Comparison of ENCODE assay signal across 22 cellular contexts in genomic region chr2:206424134-206424533, GRCh38.
"Had no signal": no experiment of that assay in that cellular context is flagged by ENCODE, and none has a peak within 500 bp of the region (broad histone marks: within the 10 kb centered on the region; RNA-seq: fewer than 3 reads in every experiment).

No MANE protein-coding gene starts in this region.

- H3K36me3 ChIP-seq: lower lobe of right lung, sigmoid colon, thoracic aorta, vagina had no signal

- H3K4me1 Mint-ChIP-seq: activated T-helper 17 cell treated with anti-CD3 and anti-CD28 coated beads, Interleukin-2, amount 50 U/mL, for 72 hours; naive thymus-derived CD4-positive, alpha-beta T cell; neural crest cell had no signal

- H3K9me3 Mint-ChIP-seq: activated T-helper 17 cell treated with anti-CD3 and anti-CD28 coated beads, Interleukin-2, amount 50 U/mL, for 72 hours; type B pancreatic cell had no signal

- H3K9me3 ChIP-seq: lower lobe of right lung, sigmoid colon, thoracic aorta, vagina had no signal

- H3K4me3 Mint-ChIP-seq: activated naive CD8-positive, alpha-beta T cell; activated T-helper 17 cell treated with anti-CD3 and anti-CD28 coated beads, Interleukin-2, amount 50 U/mL, for 72 hours; naive thymus-derived CD4-positive, alpha-beta T cell; neural crest cell; stimulated activated naive B cell treated with anti-CD40 and anti-IgM and Interleukin-4, amounts not matched to agents 10 μg/mL and 1 μg/mL and 100 μg/mL, for 72 hours; type B pancreatic cell; WTC11 had no signal

- H3K27me3 ChIP-seq: sigmoid colon, vagina had no signal

- H3K4me3 ChIP-seq: lower lobe of right lung, sigmoid colon, thoracic aorta, vagina had no signal

- H3K27ac ChIP-seq: foreskin keratinocyte, lower lobe of right lung, sigmoid colon, thoracic aorta, vagina had no signal

- DNase-seq: activated naive CD4-positive, alpha-beta T cell; activated T-cell treated with anti-CD3 and anti-CD28 coated beads, Interleukin-2, amount 50 U/mL, for 1 hour; cerebellar nuclear complex; cortex of kidney; foreskin keratinocyte; lower lobe of right lung; naive thymus-derived CD4-positive, alpha-beta T cell; occipital lobe; retina; sigmoid colon; stimulated activated CD4-positive, alpha-beta T cell treated with anti-CD3 and anti-CD28 coated beads, Interleukin-2, amount 100 ng/mL, for 48 hours; stimulated activated CD8-positive, alpha-beta memory T cell treated with anti-CD3 and anti-CD28 coated beads, Interleukin-4, amount 100 ng/mL, for 48 hours; stimulated activated naive B cell treated with anti-CD40 and anti-IgM and Interleukin-4, amounts not matched to agents 10 μg/mL and 1 μg/mL and 100 μg/mL, for 72 hours; T1000 had no signal

- H3K4me1 ChIP-seq: foreskin keratinocyte, lower lobe of right lung, sigmoid colon, vagina had no signal

- H3K27ac Mint-ChIP-seq: activated naive CD8-positive, alpha-beta T cell; activated T-helper 17 cell treated with anti-CD3 and anti-CD28 coated beads, Interleukin-2, amount 50 U/mL, for 72 hours; naive thymus-derived CD4-positive, alpha-beta T cell; stimulated activated naive B cell treated with anti-CD40 and anti-IgM and Interleukin-4, amounts not matched to agents 10 μg/mL and 1 μg/mL and 100 μg/mL, for 72 hours; type B pancreatic cell; WTC11 had no signal

- ATAC-seq: activated T-helper 17 cell treated with anti-CD3 and anti-CD28 coated beads, Interleukin-2, amount 50 U/mL, for 72 hours; foreskin keratinocyte; left lobe of liver; lower lobe of right lung; naive thymus-derived CD4-positive, alpha-beta T cell; stimulated activated naive B cell treated with anti-CD40 and anti-IgM and Interleukin-4, amounts not matched to agents 10 μg/mL and 1 μg/mL and 100 μg/mL, for 72 hours; WTC11 had no signal

- H3K27me3 Mint-ChIP-seq: type B pancreatic cell had no signal

- H3K36me3 Mint-ChIP-seq: activated naive CD8-positive, alpha-beta T cell; naive thymus-derived CD4-positive, alpha-beta T cell; stimulated activated naive B cell treated with anti-CD40 and anti-IgM and Interleukin-4, amounts not matched to agents 10 μg/mL and 1 μg/mL and 100 μg/mL, for 72 hours; type B pancreatic cell; WTC11 had no signal
